In the genomic region with DNA sequence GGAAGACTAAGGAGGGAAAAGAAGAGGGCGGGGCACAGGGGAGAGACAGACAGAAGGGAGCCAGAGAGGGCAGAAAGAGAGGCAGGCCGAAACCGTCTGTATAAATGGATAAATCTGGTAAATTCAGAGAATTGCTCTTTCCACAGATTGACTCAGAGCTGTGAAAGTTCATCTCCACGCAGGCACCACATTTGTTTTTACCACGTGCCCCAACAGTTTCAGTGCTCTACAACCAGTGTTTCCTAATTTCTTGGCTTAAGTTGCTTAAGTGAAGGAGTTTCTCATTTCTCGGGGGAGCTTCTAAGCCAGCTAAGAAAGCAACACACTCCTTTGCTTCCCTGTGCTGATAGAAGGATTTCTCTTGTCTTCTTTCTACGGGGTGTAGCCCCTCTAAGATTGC, we compare ENCODE assay signal across 15 cellular contexts.
DNase-seq lines count a peak whose midpoint lies in the region; ATAC-seq lines count a peak whose summit lies in the region.
"Had no signal": no experiment of that assay in that cellular context is flagged by ENCODE, and none has a peak within 500 bp of the region (broad histone marks: within the 10 kb centered on the region; RNA-seq: fewer than 3 reads in every experiment).

No MANE protein-coding gene starts in this region.

- intact Hi-C loops in Right ventricle myocardium inferior (cut with DNase I) (no loop called here), cardiac septum (cut with DNase I) (loop anchor here (5.0 kb wide), 1 partner anchor 206 kb away; no protein-coding TSS in a partner anchor)
- intact Hi-C loops in dendritic cell treated with granulocyte-macrophage colony-stimulating factor and Interleukin-4, amounts not matched to agents 40 ng/mL and 50 ng/mL, for 4 days (cut with micrococcal nuclease): no loop called here
- intact Hi-C loops in activated T-helper 1 cell treated with anti-CD3 and anti-CD28 coated beads, Interleukin-12 subunit alpha, Interleukin-12 subunit beta, Interleukin-2, Interleukin-4 antibody, amounts not matched to agents 30 ng/mL and 10 ng/mL and 1 ng/mL, durations not matched to agents 14 hours and 24 hours and 36 hours (cut with micrococcal nuclease): no loop called here

- H3K18ac ChIP-seq in mesenchymal stem cell (ENCODE audit: low read depth in 1 of 2, low read length in 2 of 2): no peak overlapping the region

- H3K27me3 ChIP-seq in mesenchymal stem cell (ENCODE audit: control insufficient read depth in 1 of 2, insufficient read depth in 1 of 2, low read length in 2 of 2): no peaks in the 10 kb centered on the region
- H3K27me3 ChIP-seq: breast epithelium, tibial nerve had no signal

- no peak overlapping the region for H3K4me2 ChIP-seq in mesenchymal stem cell (ENCODE audit: low read length, poor library complexity, severe bottlenecking)
- H3K4me2 ChIP-seq: SK-N-SH had no signal

- peak; percentile 93 for ATAC-seq in Right ventricle myocardium inferior
- no peak for ATAC-seq in T-helper 17 cell
- ATAC-seq: GM12878 had no signal

- peaks cover 9% of the 10 kb centered on the region for H3K4me1 Mint-ChIP-seq in dendritic cell treated with granulocyte-macrophage colony-stimulating factor and Interleukin-4, amounts not matched to agents 40 ng/mL and 50 ng/mL, for 4 days (ENCODE audit: low read depth)
- H3K4me1 Mint-ChIP-seq in T-helper 17 cell: no peaks in the 10 kb centered on the region
- no peaks in the 10 kb centered on the region for H3K4me1 Mint-ChIP-seq in activated T-helper 1 cell treated with anti-CD3 and anti-CD28 coated beads, Interleukin-12 subunit alpha, Interleukin-12 subunit beta, Interleukin-2, Interleukin-4 antibody, amounts not matched to agents 30 ng/mL and 10 ng/mL and 1 ng/mL, durations not matched to agents 14 hours and 24 hours and 36 hours (ENCODE audit: low read depth)

- H2BK5ac ChIP-seq in mesenchymal stem cell (ENCODE audit: low read depth, low read length, poor library complexity, severe bottlenecking): no peak overlapping the region

- H3K36me3 ChIP-seq in mesenchymal stem cell (ENCODE audit: control insufficient read depth in 1 of 2, insufficient read depth in 2 of 2, low read depth in 1 of 2, low read length in 2 of 2): peaks cover 1 to 4% of the 10 kb centered on the region in 2 experiments
- H3K36me3 ChIP-seq: breast epithelium, tibial nerve had no signal

- no peak overlapping the region for H2BK12ac ChIP-seq in mesenchymal stem cell (ENCODE audit: low read length in 2 of 2)

- DNase-seq in Right ventricle myocardium inferior (ENCODE audit: missing footprints) (no peak), cardiac septum (ENCODE audit: low spot score) (no peak), mesenchymal stem cell (no peak), T-helper 17 cell (no peak), nucleus accumbens (lab: John Stamatoyannopoulos, UW) (no peak)
- no peak for DNase-seq in activated naive CD4-positive, alpha-beta T cell treated with anti-CD3 and anti-CD28 coated beads, Interleukin-2, amount 50 U/mL, for 16 hours
- no peak for DNase-seq in activated T-helper 1 cell treated with anti-CD3 and anti-CD28 coated beads, Interleukin-12 subunit alpha, Interleukin-12 subunit beta, Interleukin-2, Interleukin-4 antibody, amounts not matched to agents 30 ng/mL and 10 ng/mL and 1 ng/mL, durations not matched to agents 14 hours and 24 hours and 36 hours (ENCODE audit: low spot score)
- DNase-seq: activated CD4-positive, alpha-beta T cell treated with anti-CD3 and anti-CD28 coated beads for 4 hours; NCI-H1092 treated with DMSO at 0.1 percent for 48 hours; SK-N-SH had no signal

- H3K27ac ChIP-seq in mesenchymal stem cell (ENCODE audit: low read length, poor library complexity, severe bottlenecking): no peak overlapping the region
- H3K27ac ChIP-seq: breast epithelium, epithelial cell of prostate had no signal

- peaks cover 23% of the 10 kb centered on the region for H3K79me1 ChIP-seq in mesenchymal stem cell (replicated peaks; ENCODE audit: low read length, poor library complexity, severe bottlenecking)

- no peak overlapping the region for H2AK5ac ChIP-seq in mesenchymal stem cell (ENCODE audit: low read length, severe bottlenecking)

- 98% methylated on average over 4 of the region's 7 CpGs for WGBS in mesenchymal stem cell

- H3K14ac ChIP-seq in mesenchymal stem cell (ENCODE audit: low read length in 2 of 2): no peak overlapping the region

- no peak overlapping the region for H2BK15ac ChIP-seq in mesenchymal stem cell (ENCODE audit: low read depth, poor library complexity, severe bottlenecking)

- H3K9ac ChIP-seq in mesenchymal stem cell (ENCODE audit: low read length): peak overlapping the region; percentile 82
- H3K9ac ChIP-seq: SK-N-SH had no signal

- H2BK120ac ChIP-seq in mesenchymal stem cell (ENCODE audit: low read depth, low read length): no peak overlapping the region

- H3K9me3 ChIP-seq in mesenchymal stem cell (ENCODE audit: control insufficient read depth, low read length): no peaks in the 10 kb centered on the region
- H3K9me3 ChIP-seq in T-helper 17 cell (ENCODE audit: control insufficient read depth, low read length, poor library complexity, severe bottlenecking): no peaks in the 10 kb centered on the region
- H3K9me3 ChIP-seq: breast epithelium, SK-N-SH, tibial nerve had no signal

- no peak overlapping the region for H2AFZ ChIP-seq in mesenchymal stem cell (ENCODE audit: low read depth, low read length)

- H3K4ac ChIP-seq in mesenchymal stem cell (ENCODE audit: low read depth in 1 of 2, low read length in 2 of 2): no peak overlapping the region

- no peaks in the 10 kb centered on the region for H3K4me1 ChIP-seq in mesenchymal stem cell (ENCODE audit: control insufficient read depth, insufficient read depth, low read depth, low read length)
- H3K4me1 ChIP-seq: breast epithelium had no signal

- no peaks in the 10 kb centered on the region for H3K27me3 Mint-ChIP-seq in dendritic cell treated with granulocyte-macrophage colony-stimulating factor and Interleukin-4, amounts not matched to agents 40 ng/mL and 50 ng/mL, for 4 days
- H3K27me3 Mint-ChIP-seq in T-helper 17 cell: peaks cover 13% of the 10 kb centered on the region
- H3K27me3 Mint-ChIP-seq in activated T-helper 1 cell treated with anti-CD3 and anti-CD28 coated beads, Interleukin-12 subunit alpha, Interleukin-12 subunit beta, Interleukin-2, Interleukin-4 antibody, amounts not matched to agents 30 ng/mL and 10 ng/mL and 1 ng/mL, durations not matched to agents 14 hours and 24 hours and 36 hours (ENCODE audit: insufficient read depth): peaks cover 10% of the 10 kb centered on the region

- H4K91ac ChIP-seq in mesenchymal stem cell (ENCODE audit: low read length): no peak overlapping the region

- H3K36me3 Mint-ChIP-seq in dendritic cell treated with granulocyte-macrophage colony-stimulating factor and Interleukin-4, amounts not matched to agents 40 ng/mL and 50 ng/mL, for 4 days (ENCODE audit: low read depth): no peaks in the 10 kb centered on the region
- H3K36me3 Mint-ChIP-seq in T-helper 17 cell (ENCODE audit: low read depth): no peaks in the 10 kb centered on the region
- no peaks in the 10 kb centered on the region for H3K36me3 Mint-ChIP-seq in activated T-helper 1 cell treated with anti-CD3 and anti-CD28 coated beads, Interleukin-12 subunit alpha, Interleukin-12 subunit beta, Interleukin-2, Interleukin-4 antibody, amounts not matched to agents 30 ng/mL and 10 ng/mL and 1 ng/mL, durations not matched to agents 14 hours and 24 hours and 36 hours (ENCODE audit: low read depth)

- H3K9me3 Mint-ChIP-seq in dendritic cell treated with granulocyte-macrophage colony-stimulating factor and Interleukin-4, amounts not matched to agents 40 ng/mL and 50 ng/mL, for 4 days: no peaks in the 10 kb centered on the region
- no peaks in the 10 kb centered on the region for H3K9me3 Mint-ChIP-seq in activated T-helper 1 cell treated with anti-CD3 and anti-CD28 coated beads, Interleukin-12 subunit alpha, Interleukin-12 subunit beta, Interleukin-2, Interleukin-4 antibody, amounts not matched to agents 30 ng/mL and 10 ng/mL and 1 ng/mL, durations not matched to agents 14 hours and 24 hours and 36 hours

- H3K27ac Mint-ChIP-seq in dendritic cell treated with granulocyte-macrophage colony-stimulating factor and Interleukin-4, amounts not matched to agents 40 ng/mL and 50 ng/mL, for 4 days: peak overlapping the region; percentile 28
- H3K27ac Mint-ChIP-seq in T-helper 17 cell: no peak overlapping the region
- no peak overlapping the region for H3K27ac Mint-ChIP-seq in activated T-helper 1 cell treated with anti-CD3 and anti-CD28 coated beads, Interleukin-12 subunit alpha, Interleukin-12 subunit beta, Interleukin-2, Interleukin-4 antibody, amounts not matched to agents 30 ng/mL and 10 ng/mL and 1 ng/mL, durations not matched to agents 14 hours and 24 hours and 36 hours

- H3K4me3 Mint-ChIP-seq in dendritic cell treated with granulocyte-macrophage colony-stimulating factor and Interleukin-4, amounts not matched to agents 40 ng/mL and 50 ng/mL, for 4 days: no peak overlapping the region
- H3K4me3 Mint-ChIP-seq in T-helper 17 cell: no peak overlapping the region
- no peak overlapping the region for H3K4me3 Mint-ChIP-seq in activated T-helper 1 cell treated with anti-CD3 and anti-CD28 coated beads, Interleukin-12 subunit alpha, Interleukin-12 subunit beta, Interleukin-2, Interleukin-4 antibody, amounts not matched to agents 30 ng/mL and 10 ng/mL and 1 ng/mL, durations not matched to agents 14 hours and 24 hours and 36 hours

- peak overlapping the region in 1 of 2 experiments; percentile 50 for H3K4me3 ChIP-seq in mesenchymal stem cell (ENCODE audit: insufficient read depth in 1 of 2, low read depth in 1 of 2, low read length in 2 of 2)
- H3K4me3 ChIP-seq: breast epithelium, GM12878, tibial nerve had no signal

- H4K8ac ChIP-seq in mesenchymal stem cell (ENCODE audit: low read length): no peak overlapping the region

- no peak overlapping the region for H3K23ac ChIP-seq in mesenchymal stem cell (ENCODE audit: low read length in 2 of 2)
